In genomic region chr9:19976226-19976625, GRCh38 we compare ENCODE assay signal across 9 cellular contexts.
DNase-seq lines count a peak whose midpoint lies in the region; ATAC-seq and TF ChIP-seq lines count a peak whose summit lies in the region.
"Had no signal": no experiment of that assay in that cellular context is flagged by ENCODE, and none has a peak within 500 bp of the region (broad histone marks: within the 10 kb centered on the region; RNA-seq: fewer than 3 reads in every experiment).

No MANE protein-coding gene starts in this region.

- peak overlapping the region; percentile 92 for H3K27ac Mint-ChIP-seq in activated T-helper 1 cell treated with anti-CD3 and anti-CD28 coated beads, Interleukin-12 subunit alpha, Interleukin-12 subunit beta, Interleukin-2, Interleukin-4 antibody, amounts not matched to agents 30 ng/mL and 10 ng/mL and 1 ng/mL, durations not matched to agents 14 hours and 24 hours and 36 hours

- H3K36me3 ChIP-seq in gastroesophageal sphincter: no peaks in the 10 kb centered on the region

- no peaks in the 10 kb centered on the region for H3K27me3 Mint-ChIP-seq in activated T-helper 1 cell treated with anti-CD3 and anti-CD28 coated beads, Interleukin-12 subunit alpha, Interleukin-12 subunit beta, Interleukin-2, Interleukin-4 antibody, amounts not matched to agents 30 ng/mL and 10 ng/mL and 1 ng/mL, durations not matched to agents 14 hours and 24 hours and 36 hours (ENCODE audit: insufficient read depth)

- no peak for TF ChIP-seq POLR2A in gastroesophageal sphincter (IDR thresholded peaks at IDR 0.05)

- TF ChIP-seq EP300 in gastroesophageal sphincter (IDR thresholded peaks at IDR 0.05): no peak

- H3K4me1 ChIP-seq in gastroesophageal sphincter: no peaks in the 10 kb centered on the region

- in situ Hi-C loops in KBM-7 (cut with MboI; ENCODE audit: low pct_unique_long_range_greater_than_20kb, low sequenced_read_pairs): no loop called here

- H3K4me1 Mint-ChIP-seq in activated T-helper 1 cell treated with anti-CD3 and anti-CD28 coated beads, Interleukin-12 subunit alpha, Interleukin-12 subunit beta, Interleukin-2, Interleukin-4 antibody, amounts not matched to agents 30 ng/mL and 10 ng/mL and 1 ng/mL, durations not matched to agents 14 hours and 24 hours and 36 hours (ENCODE audit: low read depth): peaks cover 51% of the 10 kb centered on the region

- peak; percentile 15 for DNase-seq in KBM-7
- DNase-seq in activated T-helper 1 cell treated with anti-CD3 and anti-CD28 coated beads, Interleukin-12 subunit alpha, Interleukin-12 subunit beta, Interleukin-2, Interleukin-4 antibody, amounts not matched to agents 30 ng/mL and 10 ng/mL and 1 ng/mL, durations not matched to agents 14 hours and 24 hours and 36 hours (ENCODE audit: low spot score): peak; percentile 47
- DNase-seq in stimulated activated CD4-positive, alpha-beta T cell treated with anti-CD3 and anti-CD28 coated beads, Interleukin-2, amount 100 ng/mL, for 24 hours: peak; percentile 18 to 24
- DNase-seq in SIG-M5 (lab: John Stamatoyannopoulos, UW): no peak
- DNase-seq in CD1c-positive myeloid dendritic cell (ENCODE audit: extremely low spot score): no peak
- DNase-seq: NCI-H2171 treated with DMSO at 0.1 percent for 48 hours had no signal

- H3K36me3 Mint-ChIP-seq in activated T-helper 1 cell treated with anti-CD3 and anti-CD28 coated beads, Interleukin-12 subunit alpha, Interleukin-12 subunit beta, Interleukin-2, Interleukin-4 antibody, amounts not matched to agents 30 ng/mL and 10 ng/mL and 1 ng/mL, durations not matched to agents 14 hours and 24 hours and 36 hours (ENCODE audit: low read depth): peaks cover 15% of the 10 kb centered on the region

- intact Hi-C loops in activated T-helper 1 cell treated with anti-CD3 and anti-CD28 coated beads, Interleukin-12 subunit alpha, Interleukin-12 subunit beta, Interleukin-2, Interleukin-4 antibody, amounts not matched to agents 30 ng/mL and 10 ng/mL and 1 ng/mL, durations not matched to agents 14 hours and 24 hours and 36 hours (cut with micrococcal nuclease): loop anchor here (1.0 to 5.0 kb wide), 10 partner anchors 16 to 1055 kb away; partner anchors contain the start of genes HACD4 and MLLT3

- TF ChIP-seq CTCF in gastroesophageal sphincter (IDR thresholded peaks at IDR 0.05): no peak

- H3K4me3 Mint-ChIP-seq in activated T-helper 1 cell treated with anti-CD3 and anti-CD28 coated beads, Interleukin-12 subunit alpha, Interleukin-12 subunit beta, Interleukin-2, Interleukin-4 antibody, amounts not matched to agents 30 ng/mL and 10 ng/mL and 1 ng/mL, durations not matched to agents 14 hours and 24 hours and 36 hours: peak overlapping the region; percentile 1

- H3K27me3 ChIP-seq in gastroesophageal sphincter: no peaks in the 10 kb centered on the region

- H3K27ac ChIP-seq in gastroesophageal sphincter: no peak overlapping the region

- no peak overlapping the region for H3K4me3 ChIP-seq in gastroesophageal sphincter

- no peaks in the 10 kb centered on the region for H3K9me3 ChIP-seq in gastroesophageal sphincter

- ATAC-seq in GM18909 (IDR thresholded peaks at IDR 0.05; ENCODE audit: poor library complexity, unreplicated experiment) (peak; percentile 67), gastroesophageal sphincter (no peak), HG03520 (IDR thresholded peaks at IDR 0.05; ENCODE audit: unreplicated experiment) (no peak)

- peaks cover 27% of the 10 kb centered on the region for H3K9me3 Mint-ChIP-seq in activated T-helper 1 cell treated with anti-CD3 and anti-CD28 coated beads, Interleukin-12 subunit alpha, Interleukin-12 subunit beta, Interleukin-2, Interleukin-4 antibody, amounts not matched to agents 30 ng/mL and 10 ng/mL and 1 ng/mL, durations not matched to agents 14 hours and 24 hours and 36 hours

Comparison
In these comparisons a context has a peak if more than half of its experiments do, and no peak if none do; other contexts are left out.
1. DNase-seq: peak in KBM-7 (single experiment), activated T-helper 1 cell treated with anti-CD3 and anti-CD28 coated beads, Interleukin-12 subunit alpha, Interleukin-12 subunit beta, Interleukin-2, Interleukin-4 antibody, amounts not matched to agents 30 ng/mL and 10 ng/mL and 1 ng/mL, durations not matched to agents 14 hours and 24 hours and 36 hours (single experiment) and stimulated activated CD4-positive, alpha-beta T cell treated with anti-CD3 and anti-CD28 coated beads, Interleukin-2, amount 100 ng/mL, for 24 hours (2 of 2); none in SIG-M5 (single experiment) and CD1c-positive myeloid dendritic cell (single experiment).